In the genomic region with DNA sequence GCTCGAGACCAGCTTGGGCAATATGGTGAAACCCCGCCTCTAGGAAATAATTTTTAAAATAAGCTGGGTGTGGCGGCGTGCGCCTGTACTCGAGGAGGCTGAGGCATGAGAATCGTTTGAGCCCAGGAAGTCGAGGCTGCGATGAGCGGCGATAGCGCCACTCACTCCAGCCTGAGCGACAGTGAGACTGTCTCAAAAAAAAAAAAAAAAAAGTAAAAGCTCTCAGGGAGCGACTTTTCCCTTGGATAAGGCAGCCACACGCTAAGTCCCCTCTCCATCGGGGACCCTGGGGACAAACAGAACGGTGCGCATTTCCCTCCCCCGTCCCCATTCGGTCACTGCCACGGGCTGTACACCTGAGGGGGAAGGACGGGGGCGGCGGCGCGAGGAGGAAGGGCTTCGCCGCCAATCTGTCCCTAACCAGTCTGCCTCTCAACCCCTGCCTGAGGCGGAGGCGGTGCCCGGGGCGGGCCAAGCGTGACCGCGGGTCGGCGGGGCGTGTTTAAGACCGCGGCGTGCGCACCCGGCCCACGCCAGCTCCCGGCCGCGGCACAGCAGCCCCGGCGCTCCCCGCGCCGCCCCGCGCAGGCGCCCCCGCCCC, we compare ENCODE assay signal across 8 cellular contexts.
A peak's percentile ranks its signal among the peaks of the same experiment; 100 is the strongest.
DNase-seq lines count a peak whose midpoint lies in the region; ATAC-seq and TF ChIP-seq lines count a peak whose summit lies in the region.

A gene (plus strand): TSS at position 531 of the 601 bp plus-strand sequence. CDS start 107 bp downstream, outside the sequence.

- POLR2A ChIA-PET in HEK293T (lab: Yijun Ruan, JAX): no interaction called here

- H3K9me3 Mint-ChIP-seq in memory B cell: no peaks in the 10 kb centered on the region

- H3K4me3 Mint-ChIP-seq in memory B cell: peak within 1 kb of the TSS; percentile 96

- peaks cover 7% of the 10 kb centered on the region for H3K27me3 ChIP-seq in effector memory CD4-positive, alpha-beta T cell (replicated peaks; ENCODE audit: control insufficient read depth, insufficient read depth, low read length, poor library complexity, severe bottlenecking)

- H3K36me3 Mint-ChIP-seq in memory B cell: no peaks in the 10 kb centered on the region

- DNase-seq in HEK293T (ENCODE audit: extremely low spot score) (peak; percentile 68), NCI-H2171 (lab: John Stamatoyannopoulos, UW) (peak; percentile 57), memory B cell (ENCODE audit: low spot score in 2 of 2) (peak; percentile 47 to 60), SW 1271 (lab: John Stamatoyannopoulos, UW) (no peak)
- peak; percentile 14 to 58 for DNase-seq in activated CD8-positive, alpha-beta memory T cell treated with anti-CD3 and anti-CD28 coated beads for 1 hour (ENCODE audit: extremely low read depth in 1 of 2, low read depth in 1 of 2)
- DNase-seq in effector memory CD4-positive, alpha-beta T cell: peak; percentile 51 to 59 (median 58)
- DNase-seq in stimulated activated CD8-positive, alpha-beta memory T cell treated with anti-CD3 and anti-CD28 coated beads, Interleukin-12 subunit alpha, Interleukin-12 subunit beta, amount 100 ng/mL, for 4 hours (ENCODE audit: low read depth): peak; percentile 68

- CTCF ChIA-PET in HEK293T (lab: Yijun Ruan, JAX): interaction anchor here (0.6 to 1.1 kb wide), 2 partner anchors 48 to 500 kb away, joined by 3 to 8 read pairs; no protein-coding TSS in a partner anchor

- H3K4me1 Mint-ChIP-seq in memory B cell: peaks cover 26% of the 10 kb centered on the region

- H3K4me3 ChIP-seq in GM08714 (ENCODE audit: low read length): peak within 1 kb of the TSS; percentile 68; the same call in 1 of the 2 replicates
- peak within 1 kb of the TSS; percentile 65 for H3K4me3 ChIP-seq in effector memory CD4-positive, alpha-beta T cell (ENCODE audit: insufficient read depth, low read depth, low read length, poor library complexity, severe bottlenecking)

- H3K27ac Mint-ChIP-seq in memory B cell: peak within 1 kb of the TSS; percentile 71

- no peaks in the 10 kb centered on the region for H3K4me1 ChIP-seq in effector memory CD4-positive, alpha-beta T cell (ENCODE audit: control insufficient read depth, insufficient read depth, low read length, poor library complexity, severe bottlenecking)

- no peaks in the 10 kb centered on the region for H3K9me3 ChIP-seq in effector memory CD4-positive, alpha-beta T cell (ENCODE audit: control insufficient read depth, low read length)

- H3K36me3 ChIP-seq in effector memory CD4-positive, alpha-beta T cell (ENCODE audit: control insufficient read depth, insufficient read depth, low read length): no peaks in the 10 kb centered on the region

- ATAC-seq in memory B cell (ENCODE audit: low read depth): peak; percentile 86

- peaks cover 12% of the 10 kb centered on the region for H3K27me3 Mint-ChIP-seq in memory B cell

- no peak within 1 kb of the TSS for H3K27ac ChIP-seq in effector memory CD4-positive, alpha-beta T cell (ENCODE audit: insufficient read depth, low read length, poor library complexity, severe bottlenecking)

TF ChIP-seq in HEK293T, 16 proteins besides CTCF, POLR2A, EP300 and RAD21:
- no peak for TF ChIP-seq FOXM1 (IDR thresholded peaks at IDR 0.05; ENCODE audit: borderline replicate concordance)
- TF ChIP-seq SUZ12 (IDR thresholded peaks at IDR 0.05): no peak
- peak; percentile 91 for TF ChIP-seq ZNF384 (IDR thresholded peaks at IDR 0.05)
- TF ChIP-seq L3MBTL2 (conservative IDR thresholded peaks at IDR 0.05): peak; percentile 46

Comparison
In these comparisons a context has a peak if more than half of its experiments do, and no peak if none do; other contexts are left out.
1. DNase-seq: peak in HEK293T (single experiment), NCI-H2171 (single experiment), activated CD8-positive, alpha-beta memory T cell treated with anti-CD3 and anti-CD28 coated beads for 1 hour (2 of 2), effector memory CD4-positive, alpha-beta T cell (3 of 3), memory B cell (2 of 2) and stimulated activated CD8-positive, alpha-beta memory T cell treated with anti-CD3 and anti-CD28 coated beads, Interleukin-12 subunit alpha, Interleukin-12 subunit beta, amount 100 ng/mL, for 4 hours (single experiment); none in SW 1271 (0 of 2).